In genomic region chr21:42360317-42360716, GRCh38 we compare ENCODE assay signal across 2 cellular contexts.
A peak's percentile ranks its signal among the peaks of the same experiment; 100 is the strongest.
TF ChIP-seq lines count a peak whose summit lies in the region.

No MANE protein-coding gene starts in this region.

TF ChIP-seq in IMR-90, 13 proteins besides CTCF, POLR2A, EP300 and RAD21:
- TF ChIP-seq NFE2L2 (IDR thresholded peaks at IDR 0.05; ENCODE audit: low read depth, low read length) (no peak), FOS (IDR thresholded peaks at IDR 0.05; ENCODE audit: low read depth, low read length) (no peak), MAZ (IDR thresholded peaks at IDR 0.05; ENCODE audit: borderline replicate concordance, low read depth, low read length) (no peak), RFX5 (IDR thresholded peaks at IDR 0.05; ENCODE audit: low read depth, low read length) (no peak), MAFK (IDR thresholded peaks at IDR 0.05; ENCODE audit: low read depth, low read length) (no peak), ELK1 (IDR thresholded peaks at IDR 0.05; ENCODE audit: borderline replicate concordance, low read depth, low read length) (no peak), CEBPB (IDR thresholded peaks at IDR 0.05; ENCODE audit: low read depth, low read length) (no peak), CHD1 (IDR thresholded peaks at IDR 0.05; ENCODE audit: low read depth, low read length) (no peak), BHLHE40 (IDR thresholded peaks at IDR 0.05; ENCODE audit: low read depth, low read length) (no peak), SMC3 (IDR thresholded peaks at IDR 0.05; ENCODE audit: low read depth, low read length) (no peak), USF2 (IDR thresholded peaks at IDR 0.05; ENCODE audit: low read depth, low read length) (no peak), RCOR1 (IDR thresholded peaks at IDR 0.05; ENCODE audit: insufficient replicate concordance, low read length) (no peak), MXI1 (IDR thresholded peaks at IDR 0.05; ENCODE audit: borderline replicate concordance, low read depth, low read length) (no peak)

TF ChIP-seq in H1, 55 proteins besides CTCF, POLR2A, EP300 and RAD21:
- TF ChIP-seq ATF2 (IDR thresholded peaks at IDR 0.05; ENCODE audit: low read length): no peak
- no peak for TF ChIP-seq MAFK (IDR thresholded peaks at IDR 0.05; ENCODE audit: low read depth, low read length)
- TF ChIP-seq TEAD4 (IDR thresholded peaks at IDR 0.05; ENCODE audit: low read depth, low read length): no peak
- peak in 1 of 2 experiments; percentile 83; a peak in 1 of 4 replicates for TF ChIP-seq HDAC2 (IDR thresholded peaks at IDR 0.05; ENCODE audit: borderline replicate concordance in 1 of 2, low read depth in 2 of 2, low read length in 2 of 2)
- TF ChIP-seq KDM1A (IDR thresholded peaks at IDR 0.05; ENCODE audit: borderline replicate concordance, low read length): peak; percentile 97
